ENCODE assay signal across 8 cellular contexts in genomic region chr6:20564269-20564668, GRCh38. TPM values are rescaled to one million over a fixed set of nuclear protein-coding genes. Genes with fewer than 3 reads are reported as not detected.
DNase-seq lines count a peak whose midpoint lies in the region; ATAC-seq and TF ChIP-seq lines count a peak whose summit lies in the region.

No MANE protein-coding gene starts in this region.

- H3K4me3 Mint-ChIP-seq in activated T-helper 17 cell treated with anti-CD3 and anti-CD28 coated beads, Interleukin-2, amount 50 U/mL, for 72 hours = no peak overlapping the region
- H3K4me3 Mint-ChIP-seq in activated T-cell treated with anti-CD3 and anti-CD28 coated beads, Interleukin-2, amount 50 U/mL, for 72 hours = no peak overlapping the region

- ATAC-seq in HG03025 (IDR thresholded peaks at IDR 0.05; ENCODE audit: low FRiP score, unreplicated experiment) (no peak), GM19463 (IDR thresholded peaks at IDR 0.05; ENCODE audit: unreplicated experiment) (no peak)
- ATAC-seq in activated T-helper 17 cell treated with anti-CD3 and anti-CD28 coated beads, Interleukin-2, amount 50 U/mL, for 72 hours (replicated peaks) = no peak
- ATAC-seq in activated T-cell treated with anti-CD3 and anti-CD28 coated beads, Interleukin-2, amount 50 U/mL, for 72 hours (replicated peaks in 1 of 2) = no peak

- H3K27me3 Mint-ChIP-seq in activated T-helper 17 cell treated with anti-CD3 and anti-CD28 coated beads, Interleukin-2, amount 50 U/mL, for 72 hours = no peaks in the 10 kb centered on the region
- no peaks in the 10 kb centered on the region for H3K27me3 Mint-ChIP-seq in activated T-cell treated with anti-CD3 and anti-CD28 coated beads, Interleukin-2, amount 50 U/mL, for 72 hours (ENCODE audit: low read depth)

- no peak overlapping the region for H3K27ac Mint-ChIP-seq in activated T-helper 17 cell treated with anti-CD3 and anti-CD28 coated beads, Interleukin-2, amount 50 U/mL, for 72 hours
- H3K27ac Mint-ChIP-seq in activated T-cell treated with anti-CD3 and anti-CD28 coated beads, Interleukin-2, amount 50 U/mL, for 72 hours = no peak overlapping the region

- H3K4me1 Mint-ChIP-seq in activated T-helper 17 cell treated with anti-CD3 and anti-CD28 coated beads, Interleukin-2, amount 50 U/mL, for 72 hours = peaks cover 11% of the 10 kb centered on the region
- peaks cover 7% of the 10 kb centered on the region for H3K4me1 Mint-ChIP-seq in activated T-cell treated with anti-CD3 and anti-CD28 coated beads, Interleukin-2, amount 50 U/mL, for 72 hours (ENCODE audit: low read depth)

- no peaks in the 10 kb centered on the region for H3K27me3 ChIP-seq in hepatocyte

- no peaks in the 10 kb centered on the region; a peak in 1 of 3 replicates for H3K36me3 ChIP-seq in HEK293 (ENCODE audit: control insufficient read depth in 2 of 2, insufficient read depth in 1 of 2, low read length in 2 of 2)
- H3K36me3 ChIP-seq in SK-N-MC (ENCODE audit: insufficient read depth, low read length) = 0 out of 2 replicates have a peak, but pooled peaks cover 9% of the 10 kb centered on the region
- H3K36me3 ChIP-seq in hepatocyte (replicated peaks; ENCODE audit: insufficient read depth, low read depth) = no peaks in the 10 kb centered on the region

- CTCF ChIA-PET in HEK293 (lab: Yijun Ruan, JAX) = interaction anchor here (0.6 to 2.7 kb wide), 22 partner anchors 9 to 1931 kb away, joined by 3 to 19 read pairs (median 4); partner anchors contain the start of gene SOX4

- H3K9me2 ChIP-seq in hepatocyte (replicated peaks; ENCODE audit: insufficient read depth) = no peaks in the 10 kb centered on the region

- H3K27ac ChIP-seq in C4-2B = no peak overlapping the region
- no peak overlapping the region for H3K27ac ChIP-seq in HEK293 (ENCODE audit: extremely low read depth, low read depth, low read length)
- peak overlapping the region; percentile 90 for H3K27ac ChIP-seq in SK-N-MC
- H3K27ac ChIP-seq in hepatocyte = no peak overlapping the region

- no peaks in the 10 kb centered on the region for H3K9me3 Mint-ChIP-seq in activated T-helper 17 cell treated with anti-CD3 and anti-CD28 coated beads, Interleukin-2, amount 50 U/mL, for 72 hours
- no peaks in the 10 kb centered on the region for H3K9me3 Mint-ChIP-seq in activated T-cell treated with anti-CD3 and anti-CD28 coated beads, Interleukin-2, amount 50 U/mL, for 72 hours

- H4K20me1 ChIP-seq in hepatocyte (ENCODE audit: insufficient read depth, poor library complexity, severe bottlenecking) = no peaks in the 10 kb centered on the region

- H3K4me1 ChIP-seq in HEK293 (ENCODE audit: control insufficient read depth, insufficient read depth, low read length) (peaks cover 7% of the 10 kb centered on the region; the same call in 1 of the 2 replicates), hepatocyte (ENCODE audit: insufficient read depth) (no peaks in the 10 kb centered on the region)

- no peak overlapping the region for H3K9ac ChIP-seq in SK-N-MC (ENCODE audit: insufficient read length)

- no peaks in the 10 kb centered on the region for H3K79me2 ChIP-seq in hepatocyte

- DNase-seq in SK-N-MC (ENCODE audit: low read depth, low spot score) (peak; percentile 57), hepatocyte (ENCODE audit: low spot score) (no peak)
- no peak for DNase-seq in activated T-cell treated with anti-CD3 and anti-CD28 coated beads, Interleukin-2, amount 50 U/mL, for 72 hours

- H3K36me3 Mint-ChIP-seq in activated T-helper 17 cell treated with anti-CD3 and anti-CD28 coated beads, Interleukin-2, amount 50 U/mL, for 72 hours (ENCODE audit: low read depth) = peaks cover 41% of the 10 kb centered on the region
- H3K36me3 Mint-ChIP-seq in activated T-cell treated with anti-CD3 and anti-CD28 coated beads, Interleukin-2, amount 50 U/mL, for 72 hours (ENCODE audit: insufficient read depth in 2 of 2) = peaks cover 0 to 4% of the 10 kb centered on the region in 2 donors

- TF ChIP-seq CTCF in C4-2B (conservative IDR thresholded peaks at IDR 0.05) (peak; percentile 75), HEK293 (tag by site-specific recombination; IDR thresholded peaks at IDR 0.05) (peak; percentile 22; the same call in 1 of the 2 replicates), hepatocyte (IDR thresholded peaks at IDR 0.05; ENCODE audit: poor library complexity) (peak; percentile 71)

- POLR2A ChIA-PET in HEK293 (lab: Yijun Ruan, JAX) = interaction anchor here (0.6 to 3.0 kb wide), 3 partner anchors 1025 to 1243 kb away, joined by 3 to 24 read pairs (median 4); partner anchors contain the start of gene SOX4

- H3K9me3 ChIP-seq in HEK293 (ENCODE audit: control insufficient read depth, insufficient read depth, low read depth, low read length) = no peaks in the 10 kb centered on the region
- no peaks in the 10 kb centered on the region for H3K9me3 ChIP-seq in SK-N-MC (ENCODE audit: low read depth, low read length)
- H3K9me3 ChIP-seq in hepatocyte (ENCODE audit: low read depth) = no peaks in the 10 kb centered on the region

- no peak overlapping the region for H3K4me3 ChIP-seq in HEK293 (ENCODE audit: low read depth, low read length)
- peak overlapping the region; percentile 26 for H3K4me3 ChIP-seq in SK-N-MC
- H3K4me3 ChIP-seq in hepatocyte = no peak overlapping the region

- no peak overlapping the region for H3K4me2 ChIP-seq in hepatocyte

- no peak overlapping the region for H2AFZ ChIP-seq in hepatocyte

TF ChIP-seq in HEK293, 187 proteins besides CTCF, POLR2A, EP300 and RAD21:
- no peak for TF ChIP-seq ZNF169 (tag by site-specific recombination; IDR thresholded peaks at IDR 0.05)
- TF ChIP-seq ZNF654 (tag by site-specific recombination; IDR thresholded peaks at IDR 0.05; ENCODE audit: low read depth) = peak; percentile 72
- TF ChIP-seq, protein P1, sequence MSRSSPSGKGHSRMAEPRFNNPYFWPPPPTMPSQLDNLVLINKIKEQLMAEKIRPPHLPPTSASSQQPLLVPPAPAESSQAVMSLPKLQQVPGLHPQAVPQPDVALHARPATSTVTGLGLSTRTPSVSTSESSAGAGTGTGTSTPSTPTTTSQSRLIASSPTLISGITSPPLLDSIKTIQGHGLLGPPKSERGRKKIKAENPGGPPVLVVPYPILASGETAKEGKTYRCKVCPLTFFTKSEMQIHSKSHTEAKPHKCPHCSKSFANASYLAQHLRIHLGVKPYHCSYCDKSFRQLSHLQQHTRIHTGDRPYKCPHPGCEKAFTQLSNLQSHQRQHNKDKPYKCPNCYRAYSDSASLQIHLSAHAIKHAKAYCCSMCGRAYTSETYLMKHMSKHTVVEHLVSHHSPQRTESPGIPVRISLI (tag by site-specific recombination; IDR thresholded peaks at IDR 0.05) = peak; percentile 66; the same call in 1 of the 2 replicates
TF ChIP-seq in HEK293: peak in this region for 2.

RNA-seq across cellular contexts. Expression of gene CDKAL1, which starts 30.0 kb away (rescaled TPM):
- total RNA-seq in hepatocyte = 17.9 and 19.5 TPM in 2 replicates
- polyA plus RNA-seq in hepatocyte = 13.5 and 14.4 TPM in 2 replicates
- total RNA-seq in activated T-helper 17 cell treated with anti-CD3 and anti-CD28 coated beads, Interleukin-2, amount 50 U/mL, for 72 hours = 10 to 100 TPM; 27.7 to 31.9 TPM
- 10 to 100 TPM; 25.9 to 29.8 TPM for total RNA-seq in activated T-cell treated with anti-CD3 and anti-CD28 coated beads, Interleukin-2, amount 50 U/mL, for 72 hours

Comparison
In these comparisons a context has a peak if more than half of its experiments do, and no peak if none do; other contexts are left out.
1. CTCF ChIP-seq: peak in every context shown above with its lines; median percentile 75 in C4-2B; 71 in hepatocyte; 22 in HEK293.